In the genomic region with DNA sequence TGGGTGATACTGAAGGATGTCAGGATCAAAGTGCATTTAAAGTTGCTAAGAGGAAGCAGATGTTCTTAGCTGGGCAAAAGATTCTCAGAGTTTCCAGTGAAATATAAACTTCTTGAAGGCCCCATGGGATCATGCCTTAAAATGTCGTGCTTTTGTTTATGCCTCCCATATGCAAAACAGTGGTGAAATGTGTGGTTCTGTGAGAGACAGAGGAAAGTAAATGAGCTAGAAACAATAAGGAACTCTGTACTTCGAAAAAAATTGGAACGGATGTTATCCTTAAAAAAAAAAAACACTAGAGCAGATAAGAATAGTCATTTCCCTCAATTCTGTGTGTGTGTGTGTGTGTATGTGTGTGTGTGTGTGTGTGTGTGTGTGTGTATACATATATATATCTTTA, we compare ENCODE assay signal across 13 cellular contexts.
A peak's percentile ranks its signal among the peaks of the same experiment; 100 is the strongest.
DNase-seq lines count a peak whose midpoint lies in the region; ATAC-seq lines count a peak whose summit lies in the region.
"Had no signal": no experiment of that assay in that cellular context is flagged by ENCODE, and none has a peak within 500 bp of the region (broad histone marks: within the 10 kb centered on the region; RNA-seq: fewer than 3 reads in every experiment).

No MANE protein-coding gene starts in this region.

- H3K4me3 ChIP-seq in ACC112 (ENCODE audit: low read depth, low read length) (no peak overlapping the region), SJSA1 (no peak overlapping the region)

- H2AFZ ChIP-seq in ACC112 (ENCODE audit: low read length, unreplicated experiment) = peak overlapping the region; percentile 79

- no peak overlapping the region for H3K4me3 Mint-ChIP-seq in activated naive CD4-positive, alpha-beta T cell treated with anti-CD3 and anti-CD28 coated beads for 36 hours
- H3K4me3 Mint-ChIP-seq: activated CD8-positive, alpha-beta memory T cell treated with anti-CD3 and anti-CD28 coated beads, Interleukin-2, amount 10 ng/mL, durations not matched to agents 7 days and 5 days had no signal

- no peaks in the 10 kb centered on the region for H3K9me3 ChIP-seq in SJSA1 (replicated peaks)
- H3K9me3 ChIP-seq: BE2C had no signal

- intact Hi-C loops in activated naive CD4-positive, alpha-beta T cell treated with anti-CD3 and anti-CD28 coated beads for 36 hours (cut with micrococcal nuclease) = no loop called here

- CTCF ChIA-PET in activated naive CD4-positive, alpha-beta T cell treated with anti-CD3 and anti-CD28 coated beads for 36 hours (lab: Charles Lee) = no interaction called here

- peaks cover 4% of the 10 kb centered on the region for H3K4me1 Mint-ChIP-seq in activated naive CD4-positive, alpha-beta T cell treated with anti-CD3 and anti-CD28 coated beads for 36 hours (ENCODE audit: low read depth)
- H3K4me1 Mint-ChIP-seq: activated CD8-positive, alpha-beta memory T cell treated with anti-CD3 and anti-CD28 coated beads, Interleukin-2, amount 10 ng/mL, durations not matched to agents 7 days and 5 days had no signal

- peak; percentile 60 for ATAC-seq in GM21619 (IDR thresholded peaks at IDR 0.05; ENCODE audit: unreplicated experiment)
- no peak for ATAC-seq in GM18498 (IDR thresholded peaks at IDR 0.05; ENCODE audit: unreplicated experiment)
- ATAC-seq: activated CD8-positive, alpha-beta memory T cell treated with anti-CD3 and anti-CD28 coated beads, Interleukin-2, amount 10 ng/mL, durations not matched to agents 7 days and 5 days had no signal

- no peaks in the 10 kb centered on the region for H3K79me2 ChIP-seq in ACC112 (ENCODE audit: control insufficient read depth, insufficient read depth, low read length, unreplicated experiment)

- peak in 1 of 2 experiments; percentile 59 for DNase-seq in SJSA1 (ENCODE audit: low read depth in 1 of 2, low spot score in 2 of 2)
- DNase-seq in foreskin melanocyte = peak; percentile 44
- no peak for DNase-seq in NOMO-1 (lab: John Stamatoyannopoulos, UW; ENCODE audit: unreplicated experiment in 2 of 2)
- no peak for DNase-seq in activated CD4-positive, alpha-beta T cell treated with anti-CD3 and anti-CD28 coated beads for 1 hour
- no peak for DNase-seq in activated naive CD4-positive, alpha-beta T cell treated with anti-CD3 and anti-CD28 coated beads for 36 hours
- DNase-seq: activated CD8-positive, alpha-beta memory T cell treated with anti-CD3 and anti-CD28 coated beads, Interleukin-2, amount 10 ng/mL, durations not matched to agents 7 days and 5 days; BE2C; caudate nucleus; NCI-H510A; T-helper 1 cell had no signal

- peaks cover 3% of the 10 kb centered on the region for H3K9me3 Mint-ChIP-seq in activated naive CD4-positive, alpha-beta T cell treated with anti-CD3 and anti-CD28 coated beads for 36 hours

- no peaks in the 10 kb centered on the region for H3K27me3 Mint-ChIP-seq in activated naive CD4-positive, alpha-beta T cell treated with anti-CD3 and anti-CD28 coated beads for 36 hours (ENCODE audit: low read depth)
- H3K27me3 Mint-ChIP-seq: activated CD8-positive, alpha-beta memory T cell treated with anti-CD3 and anti-CD28 coated beads, Interleukin-2, amount 10 ng/mL, durations not matched to agents 7 days and 5 days had no signal

- H3K27ac ChIP-seq in ACC112 (ENCODE audit: low read depth, low read length) = peak overlapping the region; percentile 22; the same call in 1 of the 2 replicates
- peak overlapping the region; percentile 5 for H3K27ac ChIP-seq in SJSA1

- H3K36me3 ChIP-seq in ACC112 (ENCODE audit: insufficient read depth, low read length) = no peaks in the 10 kb centered on the region
- H3K36me3 ChIP-seq in SJSA1 = no peaks in the 10 kb centered on the region
- H3K36me3 ChIP-seq: BE2C had no signal

- peaks cover 18% of the 10 kb centered on the region for H3K4me1 ChIP-seq in ACC112 (ENCODE audit: control insufficient read depth, insufficient read depth, low read length, unreplicated experiment)
- peaks cover 20% of the 10 kb centered on the region for H3K4me1 ChIP-seq in SJSA1 (replicated peaks)
- H3K4me1 ChIP-seq: BE2C had no signal

- H3K27me3 ChIP-seq in ACC112 (ENCODE audit: insufficient read depth, low read length) = no peaks in the 10 kb centered on the region
- no peaks in the 10 kb centered on the region for H3K27me3 ChIP-seq in SJSA1 (replicated peaks)
- H3K27me3 ChIP-seq: BE2C had no signal

- no peaks in the 10 kb centered on the region for H3K36me3 Mint-ChIP-seq in activated naive CD4-positive, alpha-beta T cell treated with anti-CD3 and anti-CD28 coated beads for 36 hours (ENCODE audit: low read depth)
- H3K36me3 Mint-ChIP-seq: activated CD8-positive, alpha-beta memory T cell treated with anti-CD3 and anti-CD28 coated beads, Interleukin-2, amount 10 ng/mL, durations not matched to agents 7 days and 5 days had no signal

- H3K27ac Mint-ChIP-seq in activated naive CD4-positive, alpha-beta T cell treated with anti-CD3 and anti-CD28 coated beads for 36 hours = no peak overlapping the region
- H3K27ac Mint-ChIP-seq: activated CD8-positive, alpha-beta memory T cell treated with anti-CD3 and anti-CD28 coated beads, Interleukin-2, amount 10 ng/mL, durations not matched to agents 7 days and 5 days had no signal
